Comparison of ENCODE assay signal across 13 cellular contexts in the genomic region with DNA sequence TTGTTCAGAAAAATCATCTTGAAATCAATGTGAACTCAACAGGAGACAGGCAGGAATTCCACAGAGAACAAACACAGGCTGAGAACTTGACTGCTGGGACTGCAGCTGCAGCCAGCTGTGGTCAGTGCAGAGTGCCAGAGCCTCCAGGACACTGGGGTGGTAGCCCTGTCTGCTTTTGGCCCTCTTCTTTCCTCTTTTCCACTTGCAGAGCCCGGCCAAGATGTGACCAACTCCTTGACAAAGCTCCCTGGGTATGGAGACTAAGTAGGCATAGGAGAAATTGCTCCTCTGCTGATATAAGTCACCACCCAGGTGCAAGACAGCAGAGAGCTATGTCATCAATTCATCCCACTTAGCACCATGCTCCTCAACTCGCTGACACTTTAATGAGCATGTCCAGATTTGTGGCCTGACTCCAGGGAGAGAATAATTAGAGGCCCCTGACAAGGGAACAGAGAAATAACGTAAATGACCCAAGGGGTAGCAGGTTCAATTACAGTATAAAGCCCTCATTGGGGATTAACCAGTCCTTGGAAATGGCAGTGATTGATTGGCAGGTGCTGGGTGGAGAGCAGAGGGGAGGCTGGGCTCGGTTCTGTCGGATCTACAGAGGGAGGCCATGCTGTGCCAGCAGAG.
"Had no signal": no experiment of that assay in that cellular context is flagged by ENCODE, and none has a peak within 500 bp of the region (broad histone marks: within the 10 kb centered on the region; RNA-seq: fewer than 3 reads in every experiment).

No MANE protein-coding gene starts in this region.

- H3K27ac Mint-ChIP-seq: naive thymus-derived CD4-positive, alpha-beta T cell; nephron progenitor cell; stimulated activated naive CD8-positive, alpha-beta T cell treated with anti-CD3 and anti-CD28 coated beads, Interleukin-15, Interleukin-2, amounts not matched to agents 100 ng/mL and 50 ng/mL, for 24 hours had no signal

- H3K4me3 Mint-ChIP-seq: naive thymus-derived CD4-positive, alpha-beta T cell; nephron progenitor cell; stimulated activated naive CD8-positive, alpha-beta T cell treated with anti-CD3 and anti-CD28 coated beads, Interleukin-15, Interleukin-2, amounts not matched to agents 100 ng/mL and 50 ng/mL, for 24 hours had no signal

- H3K27ac ChIP-seq: brain microvascular endothelial cell, cardiac muscle cell, heart left ventricle, neutrophil, tibial artery had no signal

- H3K9me3 ChIP-seq: heart left ventricle, neutrophil, tibial artery had no signal

- H3K27me3 ChIP-seq: brain microvascular endothelial cell, cardiac muscle cell, neutrophil, tibial artery had no signal

- H3K4me3 ChIP-seq: cardiac muscle cell, heart left ventricle, tibial artery had no signal

- H3K4me1 Mint-ChIP-seq: naive thymus-derived CD4-positive, alpha-beta T cell had no signal

- H3K36me3 Mint-ChIP-seq: naive thymus-derived CD4-positive, alpha-beta T cell had no signal

- H3K4me1 ChIP-seq: heart left ventricle had no signal

- ATAC-seq: naive thymus-derived CD4-positive, alpha-beta T cell; sciatic nerve had no signal

- H3K36me3 ChIP-seq: brain microvascular endothelial cell, cardiac muscle cell, heart left ventricle, neutrophil, tibial artery had no signal

- DNase-seq: dermis blood vessel endothelial cell; heart left ventricle; hypothalamus; islet precursor cell; mammary epithelial cell; naive thymus-derived CD4-positive, alpha-beta T cell; nephron progenitor cell; tibial artery had no signal

- H3K9me3 Mint-ChIP-seq: nephron progenitor cell; stimulated activated naive CD8-positive, alpha-beta T cell treated with anti-CD3 and anti-CD28 coated beads, Interleukin-15, Interleukin-2, amounts not matched to agents 100 ng/mL and 50 ng/mL, for 24 hours had no signal
